ENCODE assay signal across 19 cellular contexts in the genomic region with DNA sequence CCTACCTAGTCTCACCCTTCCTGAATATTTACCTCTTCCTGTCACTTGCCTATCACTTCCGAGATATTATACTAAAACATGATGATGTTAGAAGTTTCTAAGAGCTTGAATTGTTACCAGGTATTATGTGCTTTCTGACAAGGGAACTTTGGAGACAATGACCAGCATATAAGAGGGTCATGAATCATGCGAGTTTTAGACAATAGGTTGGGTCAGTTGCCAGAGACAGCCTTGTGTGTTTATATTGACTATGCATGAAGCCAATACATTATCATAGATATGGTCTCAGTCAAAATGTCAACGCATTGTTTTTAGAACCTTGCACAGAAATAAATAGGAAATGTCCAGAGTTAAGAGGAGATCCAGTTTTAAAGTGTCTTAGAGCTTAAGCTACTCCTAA.
DNase-seq lines count a peak whose midpoint lies in the region; ATAC-seq and TF ChIP-seq lines count a peak whose summit lies in the region.
"Had no signal": no experiment of that assay in that cellular context is flagged by ENCODE, and none has a peak within 500 bp of the region (broad histone marks: within the 10 kb centered on the region; RNA-seq: fewer than 3 reads in every experiment).

No MANE protein-coding gene starts in this region.

- no peak for ATAC-seq in right cardiac atrium
- ATAC-seq: GM12878 had no signal

- H3K4me3 ChIP-seq in left ventricle myocardium inferior (no peak overlapping the region), right cardiac atrium (ENCODE audit: low read length) (no peak overlapping the region), fibroblast of the aortic adventitia (ENCODE audit: low read depth, low read length) (no peak overlapping the region), Peyer's patch (no peak overlapping the region)
- H3K4me3 ChIP-seq: GM12878, GM23248 had no signal

- no peak for TF ChIP-seq POLR2A in Peyer's patch (IDR thresholded peaks at IDR 0.05)

- no peak for DNase-seq in left ventricle myocardium inferior
- DNase-seq in right cardiac atrium, result no peak
- peak; percentile 84 for DNase-seq in dermis blood vessel endothelial cell
- DNase-seq in fibroblast of the aortic adventitia (ENCODE audit: low read depth), result peak; percentile 41
- no peak for DNase-seq in NCI-H510A (lab: John Stamatoyannopoulos, UW)
- no peak for DNase-seq in activated CD4-positive, alpha-beta T cell treated with anti-CD3 and anti-CD28 coated beads, Interleukin-2, amount 50 U/mL, for 1 hour
- no peak for DNase-seq in Peyer's patch
- DNase-seq: 8988T; C1 segment of cervical spinal cord; Calu3; CD4-positive, alpha-beta memory T cell; COR-L47; DMS79; EL; GDM1; GM23248; H7; HCEC 1CT had no signal

- H3K4me1 ChIP-seq in left ventricle myocardium inferior (no peaks in the 10 kb centered on the region), right cardiac atrium (ENCODE audit: control insufficient read depth, insufficient read depth, low read length) (no peaks in the 10 kb centered on the region), Peyer's patch (no peaks in the 10 kb centered on the region)

- H3K27ac ChIP-seq in left ventricle myocardium inferior (replicated peaks) (peak overlapping the region; percentile 30), right cardiac atrium (ENCODE audit: low read length) (no peak overlapping the region), Peyer's patch (no peak overlapping the region)
- H3K27ac ChIP-seq: GM23248 had no signal

- intact Hi-C loops in left ventricle myocardium inferior (cut with micrococcal nuclease), result no loop called here
- intact Hi-C loops in right cardiac atrium (cut with DNase I), result no loop called here

- H3K36me3 ChIP-seq in left ventricle myocardium inferior (no peaks in the 10 kb centered on the region), Peyer's patch (no peaks in the 10 kb centered on the region)

- no peaks in the 10 kb centered on the region for H3K9me3 ChIP-seq in left ventricle myocardium inferior (replicated peaks)
- no peaks in the 10 kb centered on the region for H3K9me3 ChIP-seq in right cardiac atrium (ENCODE audit: control insufficient read depth, low read length)
- H3K9me3 ChIP-seq in Peyer's patch, result no peaks in the 10 kb centered on the region

- WGBS in right cardiac atrium, result 54% methylated on average over 3 of the region's 3 CpGs

- TF ChIP-seq CTCF in left ventricle myocardium inferior (IDR thresholded peaks at IDR 0.05; ENCODE audit: borderline replicate concordance), result no peak
- no peak for TF ChIP-seq CTCF in fibroblast of the aortic adventitia (IDR thresholded peaks at IDR 0.05; ENCODE audit: insufficient read depth, low read length)
- TF ChIP-seq CTCF in Peyer's patch (IDR thresholded peaks at IDR 0.05), result no peak

- no peaks in the 10 kb centered on the region for H3K27me3 ChIP-seq in left ventricle myocardium inferior (ENCODE audit: low read depth)
- H3K27me3 ChIP-seq in right cardiac atrium (ENCODE audit: control insufficient read depth, insufficient read depth), result no peaks in the 10 kb centered on the region
- H3K27me3 ChIP-seq in Peyer's patch, result no peaks in the 10 kb centered on the region

Comparison
In these comparisons a context has a peak if more than half of its experiments do, and no peak if none do; other contexts are left out.
1. DNase-seq: peak in dermis blood vessel endothelial cell (single experiment) and fibroblast of the aortic adventitia (single experiment); none in left ventricle myocardium inferior (single experiment), right cardiac atrium (0 of 3), NCI-H510A (single experiment), activated CD4-positive, alpha-beta T cell treated with anti-CD3 and anti-CD28 coated beads, Interleukin-2, amount 50 U/mL, for 1 hour (single experiment) and Peyer's patch (0 of 3).